28 cellular contexts compared by ENCODE assay signal in the genomic region with DNA sequence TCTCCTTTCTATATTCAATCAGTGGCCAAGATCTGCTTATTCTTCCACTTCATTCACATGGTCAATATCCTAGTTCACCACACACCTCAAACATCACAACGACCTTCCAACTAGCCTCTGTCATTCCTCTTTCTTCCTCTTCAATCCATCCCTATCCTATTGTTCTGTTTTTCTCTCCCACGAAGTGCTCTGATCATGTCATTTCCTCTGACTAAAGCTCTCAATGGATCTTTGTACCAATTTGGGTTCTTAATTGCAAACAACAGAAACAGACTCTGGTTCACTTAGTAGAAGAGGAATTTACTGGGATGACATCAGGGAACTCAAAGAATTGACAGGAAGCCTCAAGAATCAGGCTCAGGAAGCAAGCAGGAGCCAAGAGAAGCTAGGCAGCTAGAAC. TPM values are rescaled to one million over a fixed set of nuclear protein-coding genes. Genes with fewer than 3 reads are reported as not detected.
"Had no signal": no experiment of that assay in that cellular context is flagged by ENCODE, and none has a peak within 500 bp of the region (broad histone marks: within the 10 kb centered on the region; RNA-seq: fewer than 3 reads in every experiment).

No MANE protein-coding gene starts in this region.

- ATAC-seq: esophagus mucosa; foreskin keratinocyte; left lobe of liver; mucosa of descending colon; natural killer cell treated with Interleukin-12 subunit alpha and Interleukin-12 subunit beta and Interleukin-15 and Interleukin-18, amount 100 ng/mL, for 72 hours; pancreas; sciatic nerve; stimulated activated effector memory CD8-positive, alpha-beta T cell treated with anti-CD3 and anti-CD28 coated beads, Interleukin-12 subunit alpha, Interleukin-12 subunit beta, amount 100 ng/mL, for 72 hours had no signal

- DNase-seq: cerebellar nuclear complex; cortex of kidney; dorsolateral prefrontal cortex; effector CD4-positive, alpha-beta T cell; foreskin keratinocyte; mucosa of descending colon; naive B cell; pancreas; stimulated activated CD4-positive, alpha-beta T cell treated with anti-CD3 and anti-CD28 coated beads, Interleukin-12 subunit alpha, Interleukin-12 subunit beta, amount 100 ng/mL, for 4 hours; stimulated activated CD4-positive, alpha-beta T cell treated with anti-CD3 and anti-CD28 coated beads, Interleukin-2, amount 100 ng/mL, for 24 hours; stimulated activated CD4-positive, alpha-beta T cell treated with anti-CD3 and anti-CD28 coated beads, Interleukin-4, amount 100 ng/mL, for 24 hours; stimulated activated naive CD4-positive, alpha-beta T cell treated with Interleukin-2 at 50 U/mL for 16 hours; stomach; thyroid gland had no signal

RNA-seq across cellular contexts. Expression of a gene that starts 23.5 kb away (rescaled TPM):
- total RNA-seq: left lobe of liver; natural killer cell treated with Interleukin-12 subunit alpha and Interleukin-12 subunit beta and Interleukin-15 and Interleukin-18, amount 100 ng/mL, for 72 hours; neural crest cell; posterior vena cava; subcutaneous adipose tissue; temporal lobe had no signal

RNA-seq across cellular contexts. Expression of a gene that starts 44.6 kb away (rescaled TPM):
- total RNA-seq: esophagus mucosa; foreskin keratinocyte; natural killer cell treated with Interleukin-12 subunit alpha and Interleukin-12 subunit beta and Interleukin-15 and Interleukin-18, amount 100 ng/mL, for 72 hours; neural crest cell; temporal lobe had no signal
- polyA plus RNA-seq: foreskin keratinocyte, keratinocyte had no signal

RNA-seq across cellular contexts. Expression of a gene that starts 55.3 kb away (rescaled TPM):
- total RNA-seq: esophagus mucosa; foreskin keratinocyte; left lobe of liver; liver; natural killer cell treated with Interleukin-12 subunit alpha and Interleukin-12 subunit beta and Interleukin-15 and Interleukin-18, amount 100 ng/mL, for 72 hours; omental fat pad; posterior vena cava; right atrium auricular region; sciatic nerve; smooth muscle cell; subcutaneous adipose tissue had no signal
- polyA plus RNA-seq: keratinocyte, liver had no signal
